In genomic region chr11:100188137-100188783, GRCh38 we compare ENCODE assay signal across 16 cellular contexts.
DNase-seq lines count a peak whose midpoint lies in the region; ATAC-seq, FAIRE-seq and TF ChIP-seq lines count a peak whose summit lies in the region.
"Had no signal": no experiment of that assay in that cellular context is flagged by ENCODE, and none has a peak within 500 bp of the region (broad histone marks: within the 10 kb centered on the region; RNA-seq: fewer than 3 reads in every experiment).

No MANE protein-coding gene starts in this region.

- no peak overlapping the region for H3K9ac ChIP-seq in endodermal cell (ENCODE audit: extremely low read depth, low read length, poor library complexity, severe bottlenecking)
- no peak overlapping the region for H3K9ac ChIP-seq in mesenchymal stem cell (ENCODE audit: low read length)
- H3K9ac ChIP-seq in mesendoderm (ENCODE audit: low read length) = no peak overlapping the region
- H3K9ac ChIP-seq: BLaER1 treated with 17β-estradiol and CSF1 and Interleukin-3, amounts not matched to agents 10 nM and 100 nM had no signal

- H3K27me3 Mint-ChIP-seq in endodermal cell (ENCODE audit: insufficient read depth) (no peaks in the 10 kb centered on the region), T-helper 17 cell (no peaks in the 10 kb centered on the region)
- H3K27me3 Mint-ChIP-seq: B cell; CD4-positive, CD25-positive, alpha-beta regulatory T cell; CD8-positive, alpha-beta memory T cell had no signal

- H2BK15ac ChIP-seq in mesenchymal stem cell (ENCODE audit: low read depth, poor library complexity, severe bottlenecking) (no peak overlapping the region), mesendoderm (replicated peaks; ENCODE audit: low read depth) (no peak overlapping the region)

- H2BK120ac ChIP-seq in mesenchymal stem cell (ENCODE audit: low read depth, low read length) = no peak overlapping the region
- H2BK120ac ChIP-seq in mesendoderm (ENCODE audit: low read depth, low read length) = no peak overlapping the region

- TF ChIP-seq CTCF in endodermal cell (conservative IDR thresholded peaks at IDR 0.05) = no peak
- TF ChIP-seq CTCF in lower leg skin (IDR thresholded peaks at IDR 0.05) = no peak

- intact Hi-C loops in lower leg skin (cut with DNase I; ENCODE audit: low total_unique reads) = no loop called here

- no peak overlapping the region for H3K14ac ChIP-seq in mesenchymal stem cell (ENCODE audit: low read length in 2 of 2)

- H3K27me3 ChIP-seq in endodermal cell (ENCODE audit: control insufficient read depth, insufficient read depth, low read length, poor library complexity, severe bottlenecking) = no peaks in the 10 kb centered on the region
- H3K27me3 ChIP-seq in mesenchymal stem cell (ENCODE audit: control insufficient read depth in 1 of 2, insufficient read depth in 1 of 2, low read length in 2 of 2) = no peaks in the 10 kb centered on the region
- no peaks in the 10 kb centered on the region for H3K27me3 ChIP-seq in mesendoderm (ENCODE audit: insufficient read depth, low read length, poor library complexity)
- H3K27me3 ChIP-seq: BLaER1 treated with 17β-estradiol and CSF1 and Interleukin-3, amounts not matched to agents 10 nM and 100 nM had no signal

- H3K23ac ChIP-seq in mesenchymal stem cell (ENCODE audit: low read length in 2 of 2) = no peak overlapping the region
- no peak overlapping the region for H3K23ac ChIP-seq in mesendoderm (ENCODE audit: low read length)

- H3K79me1 ChIP-seq in mesenchymal stem cell (replicated peaks; ENCODE audit: low read length, poor library complexity, severe bottlenecking) = no peaks in the 10 kb centered on the region
- no peaks in the 10 kb centered on the region for H3K79me1 ChIP-seq in mesendoderm (ENCODE audit: low read length)

- H2AFZ ChIP-seq in mesenchymal stem cell (ENCODE audit: low read depth, low read length) = no peak overlapping the region

- H2BK5ac ChIP-seq in mesenchymal stem cell (ENCODE audit: low read depth, low read length, poor library complexity, severe bottlenecking) (no peak overlapping the region), mesendoderm (ENCODE audit: low read length) (no peak overlapping the region)

- DNase-seq in GM12892 (ENCODE audit: insufficient read length) = no peak
- no peak for DNase-seq in HTR-8/SVneo (ENCODE audit: insufficient read length, low spot score)
- DNase-seq in endodermal cell = no peak
- peak; percentile 15 for DNase-seq in mesenchymal stem cell
- no peak for DNase-seq in mesendoderm
- no peak for DNase-seq in T-helper 17 cell
- no peak for DNase-seq in lower leg skin (ENCODE audit: low spot score in 2 of 2)
- DNase-seq: CD4-positive, CD25-positive, alpha-beta regulatory T cell; CD8-positive, alpha-beta memory T cell; COR-L47; GF-D8; HCEC 1CT; KG1 had no signal

- H3K4ac ChIP-seq in mesenchymal stem cell (ENCODE audit: low read depth in 1 of 2, low read length in 2 of 2) (no peak overlapping the region), mesendoderm (ENCODE audit: low read depth, low read length) (no peak overlapping the region)

- no peak overlapping the region for H3K4me3 Mint-ChIP-seq in endodermal cell
- no peak overlapping the region for H3K4me3 Mint-ChIP-seq in T-helper 17 cell
- H3K4me3 Mint-ChIP-seq: B cell; CD4-positive, CD25-positive, alpha-beta regulatory T cell; CD8-positive, alpha-beta memory T cell had no signal

- H3K4me2 ChIP-seq in mesenchymal stem cell (ENCODE audit: low read length, poor library complexity, severe bottlenecking) = no peak overlapping the region
- no peak overlapping the region for H3K4me2 ChIP-seq in mesendoderm (ENCODE audit: low read length)
- H3K4me2 ChIP-seq: BLaER1 treated with 17β-estradiol and CSF1 and Interleukin-3, amounts not matched to agents 10 nM and 100 nM had no signal

- H3K18ac ChIP-seq in mesenchymal stem cell (ENCODE audit: low read depth in 1 of 2, low read length in 2 of 2) (no peak overlapping the region), mesendoderm (ENCODE audit: low read length) (no peak overlapping the region)

- no peaks in the 10 kb centered on the region for H3K9me3 Mint-ChIP-seq in endodermal cell

- H3K36me3 ChIP-seq in endodermal cell (ENCODE audit: control insufficient read depth, insufficient read depth, low read length) (no peaks in the 10 kb centered on the region), mesenchymal stem cell (ENCODE audit: control insufficient read depth in 1 of 2, insufficient read depth in 2 of 2, low read depth in 1 of 2, low read length in 2 of 2) (no peaks in the 10 kb centered on the region), mesendoderm (ENCODE audit: control insufficient read depth, insufficient read depth, low read length) (no peaks in the 10 kb centered on the region)
- H3K36me3 ChIP-seq: BLaER1 treated with 17β-estradiol and CSF1 and Interleukin-3, amounts not matched to agents 10 nM and 100 nM had no signal

- FAIRE-seq in GM12892 (lab: Jason Lieb, UNC) = peak; percentile 9
- FAIRE-seq in HTR-8/SVneo (lab: Jason Lieb, UNC) = peak; percentile 44
- FAIRE-seq: D721Med had no signal

- 83 to 93% methylated on average over 2 to 6 of the region's 6 CpGs for WGBS in endodermal cell (ENCODE audit: insufficient coverage in 1 of 2, insufficient read length in 1 of 2), 2 experiments
- WGBS in mesenchymal stem cell = 92% methylated on average over 6 of the region's 6 CpGs
- WGBS in mesendoderm (ENCODE audit: extremely low coverage, insufficient coverage, low lambda C conversion rate) = no CpG with 5 or more reads among the region's 6 CpGs
- WGBS in lower leg skin, 2 donors = 89 to 92% methylated on average over 6 of the region's 6 CpGs

- H3K79me2 ChIP-seq in mesendoderm (ENCODE audit: control insufficient read depth, insufficient read depth, low read length) = no peaks in the 10 kb centered on the region

- no peak for TF ChIP-seq POLR2A in GM12892 (IDR thresholded peaks at IDR 0.05; ENCODE audit: low read depth, low read length)
- no peak for TF ChIP-seq POLR2A in lower leg skin (IDR thresholded peaks at IDR 0.05)

- H3K4me3 ChIP-seq in endodermal cell (ENCODE audit: low read length) (no peak overlapping the region), mesenchymal stem cell (ENCODE audit: insufficient read depth in 1 of 2, low read depth in 1 of 2, low read length in 2 of 2) (no peak overlapping the region), mesendoderm (ENCODE audit: low read length) (no peak overlapping the region), lower leg skin (ENCODE audit: low read depth, poor library complexity, severe bottlenecking) (no peak overlapping the region)
- H3K4me3 ChIP-seq: BLaER1 treated with 17β-estradiol and CSF1 and Interleukin-3, amounts not matched to agents 10 nM and 100 nM had no signal

- H3K4me1 Mint-ChIP-seq in endodermal cell (peaks cover 3% of the 10 kb centered on the region), T-helper 17 cell (no peaks in the 10 kb centered on the region)
- H3K4me1 Mint-ChIP-seq: B cell; CD4-positive, CD25-positive, alpha-beta regulatory T cell; CD8-positive, alpha-beta memory T cell had no signal

- H3K27ac ChIP-seq in endodermal cell (ENCODE audit: low read depth, low read length) (no peak overlapping the region), mesenchymal stem cell (ENCODE audit: low read length, poor library complexity, severe bottlenecking) (no peak overlapping the region), mesendoderm (ENCODE audit: low read depth, low read length) (no peak overlapping the region)
- H3K27ac ChIP-seq: BLaER1 treated with 17β-estradiol and CSF1 and Interleukin-3, amounts not matched to agents 10 nM and 100 nM had no signal

- no peak overlapping the region for H2BK12ac ChIP-seq in mesenchymal stem cell (ENCODE audit: low read length in 2 of 2)

- H3K9me3 ChIP-seq in endodermal cell (ENCODE audit: control insufficient read depth, low read length) = peaks cover 4% of the 10 kb centered on the region
- no peaks in the 10 kb centered on the region for H3K9me3 ChIP-seq in mesenchymal stem cell (ENCODE audit: control insufficient read depth, low read length)
- no peaks in the 10 kb centered on the region for H3K9me3 ChIP-seq in T-helper 17 cell (ENCODE audit: control insufficient read depth, low read length, poor library complexity, severe bottlenecking)

- H2AK5ac ChIP-seq in mesenchymal stem cell (ENCODE audit: low read length, severe bottlenecking) (no peak overlapping the region), mesendoderm (ENCODE audit: low read length) (no peak overlapping the region)

- ATAC-seq in T-helper 17 cell = no peak

- no peak overlapping the region for H4K8ac ChIP-seq in mesenchymal stem cell (ENCODE audit: low read length)
- H4K8ac ChIP-seq in mesendoderm (ENCODE audit: low read depth, low read length) = no peak overlapping the region

- H3K56ac ChIP-seq in mesendoderm (ENCODE audit: low read length) = no peak overlapping the region

- H3K27ac Mint-ChIP-seq in endodermal cell (peak overlapping the region; percentile 5), T-helper 17 cell (no peak overlapping the region)
- H3K27ac Mint-ChIP-seq: B cell; CD4-positive, CD25-positive, alpha-beta regulatory T cell; CD8-positive, alpha-beta memory T cell had no signal

- H3K36me3 Mint-ChIP-seq in endodermal cell (ENCODE audit: low read depth) (no peaks in the 10 kb centered on the region), T-helper 17 cell (ENCODE audit: low read depth) (no peaks in the 10 kb centered on the region)
- H3K36me3 Mint-ChIP-seq: CD4-positive, CD25-positive, alpha-beta regulatory T cell; CD8-positive, alpha-beta memory T cell had no signal

- no peak overlapping the region for H4K91ac ChIP-seq in mesenchymal stem cell (ENCODE audit: low read length)

- no peaks in the 10 kb centered on the region for H3K4me1 ChIP-seq in endodermal cell (ENCODE audit: control insufficient read depth, insufficient read depth, low read length)
- no peaks in the 10 kb centered on the region for H3K4me1 ChIP-seq in mesenchymal stem cell (ENCODE audit: control insufficient read depth, insufficient read depth, low read depth, low read length)
- no peaks in the 10 kb centered on the region for H3K4me1 ChIP-seq in mesendoderm (ENCODE audit: control insufficient read depth, low read depth, low read length)
- H3K4me1 ChIP-seq: BLaER1 treated with 17β-estradiol and CSF1 and Interleukin-3, amounts not matched to agents 10 nM and 100 nM had no signal

- no peak overlapping the region for H4K5ac ChIP-seq in mesendoderm (ENCODE audit: low read length)
